ENCODE assay signal across 18 cellular contexts in the genomic region with DNA sequence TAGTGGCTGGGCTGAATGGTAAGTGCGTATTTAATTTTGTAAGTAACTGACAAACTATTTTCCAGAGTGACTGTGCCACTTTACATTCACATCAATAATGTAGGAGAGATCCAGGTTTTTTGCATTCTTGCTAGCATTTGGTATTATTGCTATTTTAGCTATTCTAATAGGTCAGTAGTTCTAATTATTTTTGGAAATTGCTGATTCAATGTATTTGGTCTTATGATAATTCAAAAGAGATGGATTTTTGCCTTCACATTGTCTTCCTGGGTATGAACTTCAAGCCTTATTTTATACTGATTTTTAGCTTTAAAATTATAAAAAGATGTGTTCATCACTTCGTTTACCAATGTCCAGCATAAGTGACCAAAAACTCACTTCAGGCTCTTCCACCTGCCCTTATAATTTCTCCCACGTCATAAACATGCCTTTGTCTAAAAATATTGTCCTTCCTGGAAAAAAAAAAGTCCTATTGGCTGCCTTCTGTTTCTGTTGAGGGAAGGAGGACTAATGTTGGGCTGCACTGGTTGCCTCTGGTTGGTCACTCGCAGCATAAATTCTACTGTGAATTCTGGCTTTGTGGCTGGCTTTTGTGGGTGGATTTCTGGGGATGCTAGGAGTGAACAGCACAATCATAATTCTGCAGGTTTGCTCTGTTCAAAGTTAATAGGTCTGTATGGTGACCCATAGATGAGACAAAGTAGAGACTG. TPM values are rescaled to one million over a fixed set of nuclear protein-coding genes. Genes with fewer than 3 reads are reported as not detected.
DNase-seq lines count a peak whose midpoint lies in the region; ATAC-seq, FAIRE-seq and TF ChIP-seq lines count a peak whose summit lies in the region.
"Had no signal": no experiment of that assay in that cellular context is flagged by ENCODE, and none has a peak within 500 bp of the region (broad histone marks: within the 10 kb centered on the region; RNA-seq: fewer than 3 reads in every experiment).

No MANE protein-coding gene starts in this region.

- H3K4me3 ChIP-seq in HEK293 (ENCODE audit: low read depth, low read length) (no peak overlapping the region), Panc1 (ENCODE audit: low read depth in 2 of 2, low read length in 2 of 2) (no peak overlapping the region), H1 (ENCODE audit: extremely low read depth in 1 of 4, insufficient read depth in 2 of 4, low read depth in 3 of 4, low read length in 4 of 4) (no peak overlapping the region), osteoblast (ENCODE audit: insufficient read depth, low read length) (no peak overlapping the region), heart left ventricle (no peak overlapping the region)
- H3K4me3 ChIP-seq: BLaER1 treated with 17β-estradiol and CSF1 and Interleukin-3, amounts not matched to agents 10 nM and 100 nM had no signal

- no peak overlapping the region for H2BK5ac ChIP-seq in H1 (ENCODE audit: low read depth, low read length)

- H4K20me1 ChIP-seq in H1 (replicated peaks in 1 of 2; ENCODE audit: control insufficient read depth in 1 of 2, insufficient read depth in 2 of 2, low read length in 2 of 2): peaks cover 3 to 4% of the 10 kb centered on the region in 2 experiments
- H4K20me1 ChIP-seq in osteoblast (ENCODE audit: insufficient read depth, low read length): no peaks in the 10 kb centered on the region

- no peak for TF ChIP-seq POLR2A in H1 (IDR thresholded peaks at IDR 0.05; ENCODE audit: control extremely low read depth in 1 of 2, low read depth in 2 of 2, low read length in 2 of 2)
- no peak for TF ChIP-seq POLR2A in heart left ventricle (IDR thresholded peaks at IDR 0.05)

- no peak overlapping the region for H4K8ac ChIP-seq in H1 (ENCODE audit: extremely low read depth, insufficient read depth, low read length)

- TF ChIP-seq CTCF in HEK293 (tag by site-specific recombination; IDR thresholded peaks at IDR 0.05): no peak
- TF ChIP-seq CTCF in Panc1 (IDR thresholded peaks at IDR 0.05): no peak
- no peak for TF ChIP-seq CTCF in H1 (IDR thresholded peaks at IDR 0.05; ENCODE audit: control extremely low read depth in 1 of 3, insufficient read depth in 1 of 3, low read depth in 1 of 3, low read length in 3 of 3)
- TF ChIP-seq CTCF in osteoblast (IDR thresholded peaks at IDR 0.05; ENCODE audit: extremely low read depth, low read depth, low read length): no peak
- TF ChIP-seq CTCF in MCF 10A (IDR thresholded peaks at IDR 0.05; ENCODE audit: unreplicated experiment): no peak
- no peak for TF ChIP-seq CTCF in heart left ventricle (IDR thresholded peaks at IDR 0.05)

- H2BK120ac ChIP-seq in H1 (replicated peaks; ENCODE audit: low read depth, low read length): no peak overlapping the region

- H3K36me3 Mint-ChIP-seq in activated naive CD4-positive, alpha-beta T cell treated with anti-CD3 and anti-CD28 coated beads, Interleukin-2, amount 50 U/mL, for 24 hours: no peaks in the 10 kb centered on the region
- no peaks in the 10 kb centered on the region for H3K36me3 Mint-ChIP-seq in MCF 10A (ENCODE audit: insufficient read depth, unreplicated experiment)
- H3K36me3 Mint-ChIP-seq: CD8-positive, alpha-beta T cell; IgD-negative memory B cell had no signal

- no peak overlapping the region for H2BK15ac ChIP-seq in H1 (ENCODE audit: low read length)

- no peak overlapping the region for H3K56ac ChIP-seq in H1 (replicated peaks; ENCODE audit: insufficient read length, low read depth, low read length)

- H3K36me3 ChIP-seq in HEK293 (ENCODE audit: control insufficient read depth in 2 of 2, insufficient read depth in 1 of 2, low read length in 2 of 2) (no peaks in the 10 kb centered on the region), Panc1 (ENCODE audit: control insufficient read depth, insufficient read depth, low read length) (no peaks in the 10 kb centered on the region), H1 (ENCODE audit: control insufficient read depth in 2 of 4, insufficient read depth in 4 of 4, low read length in 3 of 4) (no peaks in the 10 kb centered on the region; a peak in 1 of 8 replicates), osteoblast (ENCODE audit: insufficient read depth, low read length) (no peaks in the 10 kb centered on the region), heart left ventricle (no peaks in the 10 kb centered on the region)
- H3K36me3 ChIP-seq: BLaER1 treated with 17β-estradiol and CSF1 and Interleukin-3, amounts not matched to agents 10 nM and 100 nM had no signal

- no TSS peak for BruUV-seq in Panc1 (replicated peaks; lab: Mats Ljungman, UMichigan)
- BruUV-seq in MCF 10A (replicated peaks; lab: Mats Ljungman, UMichigan): no TSS peak

- peaks cover 48% of the 10 kb centered on the region for H3K27me3 Mint-ChIP-seq in activated naive CD4-positive, alpha-beta T cell treated with anti-CD3 and anti-CD28 coated beads, Interleukin-2, amount 50 U/mL, for 24 hours
- H3K27me3 Mint-ChIP-seq in MCF 10A (ENCODE audit: insufficient read depth, unreplicated experiment): no peaks in the 10 kb centered on the region

- FAIRE-seq in H1 (lab: Jason Lieb, UNC): no peak

- H3K23ac ChIP-seq in H1 (ENCODE audit: insufficient read length): no peak overlapping the region

- peaks cover 29% of the 10 kb centered on the region for H3K4me1 ChIP-seq in HEK293 (ENCODE audit: control insufficient read depth, insufficient read depth, low read length)
- peaks cover 34% of the 10 kb centered on the region for H3K4me1 ChIP-seq in Panc1 (ENCODE audit: control insufficient read depth, insufficient read depth, low read length)
- peaks cover 0 to 4% (median 4%) of the 10 kb centered on the region in 4 experiments; a peak in 5 of 7 replicates for H3K4me1 ChIP-seq in H1 (replicated peaks in 1 of 4; ENCODE audit: control insufficient read depth in 3 of 4, insufficient read depth in 4 of 4, low read length in 3 of 4)
- H3K4me1 ChIP-seq in osteoblast (ENCODE audit: insufficient read depth, low read length): peaks cover 14% of the 10 kb centered on the region
- peaks cover 6 to 22% (median 12%) of the 10 kb centered on the region in 12 donors for H3K4me1 ChIP-seq in heart left ventricle

- H3K9ac ChIP-seq in H1 (replicated peaks in 1 of 4; ENCODE audit: extremely low read depth in 1 of 4, low read depth in 3 of 4, low read length in 3 of 4): no peak overlapping the region
- H3K9ac ChIP-seq: BLaER1 treated with 17β-estradiol and CSF1 and Interleukin-3, amounts not matched to agents 10 nM and 100 nM had no signal

- H3K23me2 ChIP-seq in H1 (ENCODE audit: low read depth, low read length): peaks cover 6% of the 10 kb centered on the region; the same call in 1 of the 2 replicates

- TF ChIP-seq EP300 in H1 (IDR thresholded peaks at IDR 0.05; ENCODE audit: borderline replicate concordance in 1 of 2, low read depth in 2 of 2, low read length in 2 of 2): no peak

- intact Hi-C loops in Panc1 (cut with micrococcal nuclease; ENCODE audit: unreplicated experiment) (loop anchor here (10.0 kb wide), 1 partner anchor 59 kb away; no protein-coding TSS in a partner anchor), MCF 10A (cut with micrococcal nuclease) (no loop called here), heart left ventricle (cut with DNase I) (no loop called here)

- H2AFZ ChIP-seq in H1 (ENCODE audit: low read length) (no peak overlapping the region), osteoblast (ENCODE audit: low read length) (no peak overlapping the region)

- H3K27ac ChIP-seq in HEK293 (ENCODE audit: extremely low read depth, low read depth, low read length) (peak overlapping the region; percentile 17; the same call in 1 of the 2 replicates), Panc1 (ENCODE audit: low read length) (peak overlapping the region; percentile 64; the same call in 1 of the 2 replicates), H1 (ENCODE audit: low read depth, low read length) (no peak overlapping the region), osteoblast (ENCODE audit: low read depth, low read length) (no peak overlapping the region), heart left ventricle (no peak overlapping the region)
- H3K27ac ChIP-seq: BLaER1 treated with 17β-estradiol and CSF1 and Interleukin-3, amounts not matched to agents 10 nM and 100 nM had no signal

- CTCF ChIA-PET in HEK293 (lab: Yijun Ruan, JAX): interaction anchor here (1.0 to 1.8 kb wide), 4 partner anchors 12 to 217 kb away, joined by 3 to 7 read pairs (median 4); no protein-coding TSS in a partner anchor
- CTCF ChIA-PET in Panc1 (lab: Charles Lee): interaction anchor here (0.7 kb wide), 1 partner anchor 219 kb away, joined by 3 read pairs; no protein-coding TSS in a partner anchor
- CTCF ChIA-PET in H1 (lab: Charles Lee; ENCODE audit: partially characterized antibody): interaction anchor here (0.8 to 2.2 kb wide), 2 partner anchors 11 to 14 kb away, joined by 3 to 9 read pairs; no protein-coding TSS in a partner anchor
- CTCF ChIA-PET in MCF 10A (lab: Yijun Ruan, JAX): no interaction called here

- H3K27ac Mint-ChIP-seq in activated naive CD4-positive, alpha-beta T cell treated with anti-CD3 and anti-CD28 coated beads, Interleukin-2, amount 50 U/mL, for 24 hours: peak overlapping the region; percentile 78
- H3K27ac Mint-ChIP-seq in MCF 10A (ENCODE audit: low read depth, unreplicated experiment): no peak overlapping the region
- H3K27ac Mint-ChIP-seq: B cell; CD8-positive, alpha-beta T cell had no signal

- H2BK20ac ChIP-seq in H1 (ENCODE audit: low read length): no peak overlapping the region

- H3K18ac ChIP-seq in H1 (ENCODE audit: extremely low read depth, low read length): no peak overlapping the region

- no peak for DNase-seq in activated naive CD4-positive, alpha-beta T cell treated with Interleukin-2 at 50 U/mL for 16 hours
- DNase-seq in Panc1 (ENCODE audit: low read depth, low spot score) (no peak), H1 (ENCODE audit: low read depth in 1 of 2, low spot score in 2 of 2) (no peak), osteoblast (ENCODE audit: insufficient read length, low spot score, missing footprints) (no peak), MCF 10A (ENCODE audit: unreplicated experiment) (no peak), heart left ventricle (no peak)
- DNase-seq: 8988T; Calu3; CD8-positive, alpha-beta T cell; GF-D8; H7; KG1 had no signal

- H3K79me2 ChIP-seq in H1 (ENCODE audit: control insufficient read depth in 1 of 2, insufficient read depth in 2 of 2, low read length in 2 of 2) (no peaks in the 10 kb centered on the region), osteoblast (ENCODE audit: insufficient read depth, low read length) (no peaks in the 10 kb centered on the region)

- POLR2A ChIA-PET in HEK293 (lab: Yijun Ruan, JAX): interaction anchor here (0.7 to 1.0 kb wide), 2 partner anchors 9 to 15 kb away, joined by 3 to 7 read pairs; partner anchors contain the start of gene FOXD1
- POLR2A ChIA-PET in Panc1 (lab: Charles Lee): no interaction called here
- POLR2A ChIA-PET in H1 (lab: Charles Lee; ENCODE audit: partially characterized antibody): no interaction called here
- POLR2A ChIA-PET in MCF 10A (lab: Yijun Ruan, JAX): no interaction called here

- H3K79me1 ChIP-seq in H1 (ENCODE audit: low read depth, low read length): no peaks in the 10 kb centered on the region

- ATAC-seq in Panc1: no peak
- no peak for ATAC-seq in heart left ventricle
- ATAC-seq: CD8-positive, alpha-beta T cell; HCT116 had no signal

- no peak overlapping the region for H2AK5ac ChIP-seq in H1 (ENCODE audit: low read depth, low read length)

- WGBS in H1 (ENCODE audit: extremely low coverage in 1 of 2, insufficient coverage in 1 of 2, insufficient read length in 1 of 2, insufficient replicate concordance in 2 of 2, low coverage in 1 of 2, low lambda C conversion rate in 2 of 2, missing lambda C conversion rate in 1 of 2), 2 experiments: 81% methylated on average over 4 of the region's 4 CpGs; no CpG with 5 or more reads in 1 of the 2 experiments
- 45 to 50% (median 48%) methylated on average over 4 of the region's 4 CpGs for WGBS in heart left ventricle, 4 donors

- no peak overlapping the region for H3K4me2 ChIP-seq in H1 (ENCODE audit: insufficient read depth in 1 of 2, low read depth in 2 of 2, low read length in 2 of 2)
- no peak overlapping the region for H3K4me2 ChIP-seq in osteoblast (ENCODE audit: insufficient read depth, low read length)
- H3K4me2 ChIP-seq: BLaER1 treated with 17β-estradiol and CSF1 and Interleukin-3, amounts not matched to agents 10 nM and 100 nM had no signal

- no peak overlapping the region for H3K4ac ChIP-seq in H1 (replicated peaks; ENCODE audit: insufficient read length, low read depth, low read length)

- in situ Hi-C loops in Panc1 (cut with HindIII; ENCODE audit: low pct_unique_long_range_greater_than_20kb, low sequenced_read_pairs): no loop called here

- TF ChIP-seq RAD21 in H1 (IDR thresholded peaks at IDR 0.05 in 1 of 2, conservative IDR thresholded peaks at IDR 0.05 in 1 of 2; ENCODE audit: low read depth in 2 of 2, low read length in 2 of 2): no peak

- no peak overlapping the region for H4K5ac ChIP-seq in H1 (ENCODE audit: insufficient read length, low read depth, low read length)

- H3K4me3 Mint-ChIP-seq in activated naive CD4-positive, alpha-beta T cell treated with anti-CD3 and anti-CD28 coated beads, Interleukin-2, amount 50 U/mL, for 24 hours: no peak overlapping the region
- H3K4me3 Mint-ChIP-seq in MCF 10A (ENCODE audit: unreplicated experiment): no peak overlapping the region
- H3K4me3 Mint-ChIP-seq: B cell; CD8-positive, alpha-beta T cell; IgD-negative memory B cell had no signal

- H3K9me3 ChIP-seq in HEK293 (ENCODE audit: control insufficient read depth, insufficient read depth, low read depth, low read length) (no peaks in the 10 kb centered on the region), Panc1 (ENCODE audit: control insufficient read depth, insufficient read depth, low read depth, low read length) (no peaks in the 10 kb centered on the region), H1 (ENCODE audit: insufficient read depth in 2 of 2, low read depth in 1 of 2, low read length in 1 of 2) (no peaks in the 10 kb centered on the region), osteoblast (ENCODE audit: low read depth, low read length) (no peaks in the 10 kb centered on the region), heart left ventricle (no peaks in the 10 kb centered on the region)

- H3K14ac ChIP-seq in H1 (ENCODE audit: insufficient read length): no peak overlapping the region

- H3K9me3 Mint-ChIP-seq in activated naive CD4-positive, alpha-beta T cell treated with anti-CD3 and anti-CD28 coated beads, Interleukin-2, amount 50 U/mL, for 24 hours: no peaks in the 10 kb centered on the region
- no peaks in the 10 kb centered on the region for H3K9me3 Mint-ChIP-seq in MCF 10A (ENCODE audit: unreplicated experiment)
- H3K9me3 Mint-ChIP-seq: CD8-positive, alpha-beta T cell had no signal

- peaks cover 9% of the 10 kb centered on the region for H3K4me1 Mint-ChIP-seq in activated naive CD4-positive, alpha-beta T cell treated with anti-CD3 and anti-CD28 coated beads, Interleukin-2, amount 50 U/mL, for 24 hours
- no peaks in the 10 kb centered on the region for H3K4me1 Mint-ChIP-seq in MCF 10A (ENCODE audit: insufficient read depth, unreplicated experiment)

- H3K27me3 ChIP-seq in Panc1 (ENCODE audit: control insufficient read depth, insufficient read depth, low read length): no peaks in the 10 kb centered on the region
- H3K27me3 ChIP-seq in H1 (replicated peaks in 1 of 4; ENCODE audit: control insufficient read depth in 3 of 4, extremely low read depth in 1 of 4, insufficient read depth in 3 of 4, low read length in 3 of 4): peaks cover 41 to 59% (median 50%) of the 10 kb centered on the region in 4 experiments
- H3K27me3 ChIP-seq in osteoblast (ENCODE audit: insufficient read depth, low read length): no peaks in the 10 kb centered on the region
- H3K27me3 ChIP-seq in heart left ventricle: peaks cover 49 to 100% (median 76%) of the 10 kb centered on the region in 9 donors

- no peak overlapping the region for H4K91ac ChIP-seq in H1 (replicated peaks; ENCODE audit: insufficient read length, low read length)

- no peak overlapping the region for H2BK12ac ChIP-seq in H1 (ENCODE audit: low read depth, low read length)

RNA-seq across cellular contexts. Expression of gene FOXD1, which starts 15.2 kb away (rescaled TPM):
- total RNA-seq in Panc1 (2021; ENCODE audit: unreplicated experiment) (63.3 TPM), osteoblast (12.7 and 17.0 TPM in 2 replicates), MCF 10A (2022) (46.4 and 50.9 TPM in 2 replicates), heart left ventricle (under 1 TPM in 1 of 9 donors, not detected in 8; 0.18 TPM)
- 53.3 TPM for polyA plus RNA-seq in Panc1 (2012; ENCODE audit: insufficient read length)
- total RNA-seq in H1 (2021; fragmentation: NEBNext Ultra II Directional; extraction: Animal tissue kit (Norgen Biotek cat#: 25700)): 0.73 and 1.1 TPM in 2 replicates
- polyA plus RNA-seq in H1 (2011; rRNA removed) (0.11 and 0.17 TPM in 2 replicates), heart left ventricle (under 1 TPM in 1 of 2 donors, not detected in 1; 0.06 TPM)
- polyA plus RNA-seq in H1 (2011; cell fraction: cytosol; rRNA removed): 0.16 TPM
- polyA plus RNA-seq in H1 (2011; cell fraction: nucleus; rRNA removed): 0.23 TPM
- polyA plus RNA-seq in H1 (2012, experiment 1 of 2): 0.23 to 0.39 TPM (median 0.29 TPM) in 4 replicates
- polyA plus RNA-seq in H1 (2012, experiment 2 of 2): 0.47 TPM
- polyA plus RNA-seq in H1 (2013, experiment 1 of 2): 0.34 TPM
- polyA plus RNA-seq in H1 (2013, experiment 2 of 2): 0.40 TPM
- not detected in 2 replicates for polyA minus RNA-seq in H1 (2011; rRNA and poly(A)+ RNA removed)
- polyA minus RNA-seq in H1 (2011; cell fraction: cytosol; rRNA and poly(A)+ RNA removed): not detected
- polyA minus RNA-seq in H1 (2011; cell fraction: nucleus; rRNA and poly(A)+ RNA removed): not detected
- polyA plus RNA-seq: IgD-negative memory B cell had no signal

Comparison
In these comparisons a context has a peak if more than half of its experiments do, and no peak if none do; other contexts are left out.
1. H3K27ac ChIP-seq: peak in HEK293 (single experiment) and Panc1 (single experiment); none in H1 (single experiment), osteoblast (single experiment) and heart left ventricle (0 of 12).